Comparison of ENCODE assay signal across 16 cellular contexts in genomic region chr2:69583434-69583833, GRCh38.
DNase-seq lines count a peak whose midpoint lies in the region; ATAC-seq and TF ChIP-seq lines count a peak whose summit lies in the region.
"Had no signal": no experiment of that assay in that cellular context is flagged by ENCODE, and none has a peak within 500 bp of the region (broad histone marks: within the 10 kb centered on the region; RNA-seq: fewer than 3 reads in every experiment).

No MANE protein-coding gene starts in this region.

- H3K79me1 ChIP-seq in H9 (ENCODE audit: insufficient read depth, low read depth, low read length, poor library complexity, severe bottlenecking) = peaks cover 3% of the 10 kb centered on the region

- H3K4me3 Mint-ChIP-seq in activated T-cell treated with anti-CD3 and anti-CD28 coated beads, Interleukin-2, amount 50 U/mL, for 24 hours = peak overlapping the region; percentile 52
- H3K4me3 Mint-ChIP-seq in H9 = no peak overlapping the region
- H3K4me3 Mint-ChIP-seq: T-helper 1 cell treated with Interleukin-12 subunit alpha and Interleukin-12 subunit beta and Interleukin-4 antibody, amounts not matched to agents 30 μg/mL and 1 μg/mL, for 36 hours had no signal

- H3K18ac ChIP-seq in H9 (ENCODE audit: insufficient read length, low read depth, low read length) = no peak overlapping the region

- H3K27me3 Mint-ChIP-seq in activated T-cell treated with anti-CD3 and anti-CD28 coated beads, Interleukin-2, amount 50 U/mL, for 24 hours = no peaks in the 10 kb centered on the region
- no peaks in the 10 kb centered on the region for H3K27me3 Mint-ChIP-seq in H9 (ENCODE audit: low read depth)

- intact Hi-C loops in body of pancreas (cut with DNase I) = no loop called here
- intact Hi-C loops in posterior cingulate gyrus (cut with DNase I) = no loop called here

- no peak overlapping the region for H2BK5ac ChIP-seq in H9 (ENCODE audit: insufficient read length, low read length)

- no peak for DNase-seq in activated T-cell treated with anti-CD3 and anti-CD28 coated beads, Interleukin-2, amount 50 U/mL, for 24 hours
- DNase-seq in activated T-cell treated with anti-CD3 and anti-CD28 coated beads, Interleukin-2, amount 50 U/mL, for 1 hour = no peak
- no peak for DNase-seq in H9
- DNase-seq in body of pancreas = no peak
- DNase-seq in posterior cingulate gyrus = no peak
- no peak for DNase-seq in NCI-H526 (lab: John Stamatoyannopoulos, UW)
- DNase-seq in Ammon's horn (ENCODE audit: low spot score) = no peak
- DNase-seq: aorta; Calu3; GOT3; head of caudate nucleus; NK-92 treated with Interleukin-12 subunit alpha and Interleukin-12 subunit beta, amount 100 ng/mL, for 24 hours had no signal

- H2BK120ac ChIP-seq in H9 (ENCODE audit: low read depth, low read length, poor library complexity, severe bottlenecking) = no peak overlapping the region

- H2BK15ac ChIP-seq in H9 (ENCODE audit: low read depth, low read length) = no peak overlapping the region

- TF ChIP-seq CTCF in H9 (conservative IDR thresholded peaks at IDR 0.05) (no peak), body of pancreas (IDR thresholded peaks at IDR 0.05) (no peak), neutrophil (IDR thresholded peaks at IDR 0.05) (no peak)

- H3K4me1 Mint-ChIP-seq in activated T-cell treated with anti-CD3 and anti-CD28 coated beads, Interleukin-2, amount 50 U/mL, for 24 hours (ENCODE audit: low read depth) = peaks cover 84% of the 10 kb centered on the region
- H3K4me1 Mint-ChIP-seq in H9 = peaks cover 19 to 34% of the 10 kb centered on the region in 2 experiments

- no peak overlapping the region for H3K4me3 ChIP-seq in body of pancreas
- H3K4me3 ChIP-seq in neutrophil (ENCODE audit: low read depth in 1 of 2, low read length in 1 of 2) = peak overlapping the region in 1 of 2 experiments; percentile 34
- H3K4me3 ChIP-seq: esophagus muscularis mucosa, tibial nerve had no signal

- no peak for TF ChIP-seq POLR2A in body of pancreas (IDR thresholded peaks at IDR 0.05)

- H3K4me1 ChIP-seq in H9 (ENCODE audit: insufficient read depth, low read length) (peaks cover 5% of the 10 kb centered on the region; the same call in 1 of the 2 replicates), body of pancreas (peaks cover 33% of the 10 kb centered on the region), neutrophil (ENCODE audit: control insufficient read depth in 1 of 2, insufficient read depth in 1 of 2, low read depth in 1 of 2, low read length in 1 of 2) (peaks cover 48 to 56% of the 10 kb centered on the region in 2 experiments)

- H4K5ac ChIP-seq in H9 (ENCODE audit: insufficient read length, low read depth, low read length) = no peak overlapping the region

- H3K36me3 Mint-ChIP-seq in activated T-cell treated with anti-CD3 and anti-CD28 coated beads, Interleukin-2, amount 50 U/mL, for 24 hours (ENCODE audit: low read depth) = peaks cover 12% of the 10 kb centered on the region
- H3K36me3 Mint-ChIP-seq in H9 (ENCODE audit: insufficient read depth in 1 of 3, low read depth in 3 of 3) = no peaks in the 10 kb centered on the region; a peak in 1 of 7 replicates

- H3K79me2 ChIP-seq in H9 (ENCODE audit: insufficient read depth, low read length) = peaks cover 3% of the 10 kb centered on the region; the same call in 1 of the 2 replicates

- H3K4ac ChIP-seq in H9 (ENCODE audit: low read depth, low read length) = no peak overlapping the region

- H4K20me1 ChIP-seq in H9 (ENCODE audit: control insufficient read depth, insufficient read depth, insufficient read length) = no peaks in the 10 kb centered on the region

- no peak overlapping the region for H3K56ac ChIP-seq in H9 (ENCODE audit: insufficient read length, low read depth, low read length)

- no peaks in the 10 kb centered on the region for H3K36me3 ChIP-seq in body of pancreas (replicated peaks in 1 of 2; ENCODE audit: insufficient read depth in 1 of 2, low read depth in 2 of 2)
- no peaks in the 10 kb centered on the region for H3K36me3 ChIP-seq in neutrophil
- H3K36me3 ChIP-seq: esophagus muscularis mucosa, tibial nerve had no signal

- no peak overlapping the region for H3T11ph ChIP-seq in H9 (ENCODE audit: low read length)

- no peak overlapping the region for H2AFZ ChIP-seq in H9 (ENCODE audit: low read length)

- H3K23me2 ChIP-seq in H9 (ENCODE audit: insufficient read length, low read depth, low read length, poor library complexity, severe bottlenecking) = no peaks in the 10 kb centered on the region

- H3K23ac ChIP-seq in H9 (ENCODE audit: insufficient read length, low read depth, low read length) = no peak overlapping the region

- H3K9me3 Mint-ChIP-seq in activated T-cell treated with anti-CD3 and anti-CD28 coated beads, Interleukin-2, amount 50 U/mL, for 24 hours = no peaks in the 10 kb centered on the region
- no peaks in the 10 kb centered on the region for H3K9me3 Mint-ChIP-seq in H9
- H3K9me3 Mint-ChIP-seq: T-helper 1 cell treated with Interleukin-12 subunit alpha and Interleukin-12 subunit beta and Interleukin-4 antibody, amounts not matched to agents 30 μg/mL and 1 μg/mL, for 36 hours had no signal

- H3K9ac ChIP-seq in H9 (ENCODE audit: extremely low read depth, insufficient read length, low read length) = no peak overlapping the region

- no CpG with 5 or more reads among the region's 3 CpGs for WGBS in H9 (ENCODE audit: extremely low coverage, insufficient read length, low lambda C conversion rate)
- 79 to 90% methylated on average over 3 of the region's 3 CpGs for WGBS in body of pancreas, 2 donors

- H3K27ac ChIP-seq in H9 (ENCODE audit: insufficient read length, low read depth, low read length) (no peak overlapping the region), body of pancreas (peak overlapping the region; percentile 26 to 70 (median 67)), neutrophil (peak overlapping the region; percentile 81)
- H3K27ac ChIP-seq: esophagus muscularis mucosa, tibial nerve had no signal

- H2BK20ac ChIP-seq in H9 (ENCODE audit: low read depth, low read length, poor library complexity, severe bottlenecking) = peak overlapping the region; percentile 64

- H3K14ac ChIP-seq in H9 (ENCODE audit: insufficient read depth, low read length) = no peak overlapping the region

- no peak for ATAC-seq in body of pancreas

- no peak overlapping the region for H4K8ac ChIP-seq in H9 (replicated peaks; ENCODE audit: insufficient read length, low read depth, low read length)

- H3K4me2 ChIP-seq in H9 (ENCODE audit: insufficient read depth, insufficient read length, low read length) = no peak overlapping the region

- H3K27ac Mint-ChIP-seq in activated T-cell treated with anti-CD3 and anti-CD28 coated beads, Interleukin-2, amount 50 U/mL, for 24 hours = peak overlapping the region; percentile 88
- no peak overlapping the region for H3K27ac Mint-ChIP-seq in H9
- H3K27ac Mint-ChIP-seq: T-helper 1 cell treated with Interleukin-12 subunit alpha and Interleukin-12 subunit beta and Interleukin-4 antibody, amounts not matched to agents 30 μg/mL and 1 μg/mL, for 36 hours had no signal

- no peaks in the 10 kb centered on the region for H3K27me3 ChIP-seq in H9 (ENCODE audit: insufficient read depth, low read length)
- no peaks in the 10 kb centered on the region for H3K27me3 ChIP-seq in body of pancreas
- no peaks in the 10 kb centered on the region for H3K27me3 ChIP-seq in neutrophil
- H3K27me3 ChIP-seq: esophagus muscularis mucosa, tibial nerve had no signal

- H2BK12ac ChIP-seq in H9 (ENCODE audit: insufficient read length, low read depth, low read length) = no peak overlapping the region

- no peaks in the 10 kb centered on the region for H3K9me3 ChIP-seq in H9 (ENCODE audit: control insufficient read depth, low read depth, low read length)
- no peaks in the 10 kb centered on the region for H3K9me3 ChIP-seq in body of pancreas
- no peaks in the 10 kb centered on the region for H3K9me3 ChIP-seq in neutrophil
- H3K9me3 ChIP-seq: esophagus muscularis mucosa, tibial nerve had no signal

- H2AK5ac ChIP-seq in H9 (ENCODE audit: insufficient read length, low read length) = no peak overlapping the region

- H4K91ac ChIP-seq in H9 (ENCODE audit: insufficient read length, low read depth, low read length) = no peak overlapping the region
